In genomic region chr2:184560603-184561002, GRCh38 we compare ENCODE assay signal across 21 cellular contexts. TPM values are rescaled to one million over a fixed set of nuclear protein-coding genes. Genes with fewer than 3 reads are reported as not detected.
"Had no signal": no experiment of that assay in that cellular context is flagged by ENCODE, and none has a peak within 500 bp of the region (broad histone marks: within the 10 kb centered on the region; RNA-seq: fewer than 3 reads in every experiment).

No MANE protein-coding gene starts in this region.

- H3K27ac ChIP-seq: dorsolateral prefrontal cortex, hepatocyte, neutrophil, suprapubic skin, thyroid gland, uterus had no signal

- ATAC-seq: left colon; naive thymus-derived CD4-positive, alpha-beta T cell; stimulated activated naive CD8-positive, alpha-beta T cell treated with anti-CD3 and anti-CD28 coated beads, Interleukin-15, Interleukin-2, amounts not matched to agents 100 U/mL and 50 U/mL, for 24 hours had no signal

- H3K4me1 ChIP-seq: suprapubic skin, thyroid gland, uterus had no signal

- H3K4me3 ChIP-seq: dorsolateral prefrontal cortex, hepatocyte, suprapubic skin, thyroid gland, uterus had no signal

- H2AFZ ChIP-seq: hepatocyte had no signal

- H3K79me2 ChIP-seq: hepatocyte had no signal

- H3K9me3 ChIP-seq: neutrophil, suprapubic skin, thyroid gland, uterus had no signal

- H3K4me2 ChIP-seq: hepatocyte had no signal

- FAIRE-seq: small intestine had no signal

- H3K36me3 ChIP-seq: neutrophil, suprapubic skin, thyroid gland, uterus had no signal

- DNase-seq: cortex of kidney; dorsolateral prefrontal cortex; effector CD8-positive, alpha-beta T cell; foreskin melanocyte; head of caudate nucleus; left colon; mesendoderm; naive thymus-derived CD4-positive, alpha-beta T cell; nephron progenitor cell; small intestine; stimulated activated CD4-positive, alpha-beta T cell treated with anti-CD3 and anti-CD28 coated beads, Interleukin-2, amount 100 ng/mL, for 48 hours; stimulated activated naive CD8-positive, alpha-beta T cell treated with anti-CD3 and anti-CD28 coated beads, Interleukin-15, Interleukin-2, amounts not matched to agents 100 U/mL and 50 U/mL, for 24 hours; thyroid gland; uterus had no signal

- H3K27me3 ChIP-seq: hepatocyte, neutrophil, suprapubic skin, thyroid gland, uterus had no signal

RNA-seq across cellular contexts. Expression of gene ZNF804A, which starts 37.7 kb away (rescaled TPM):
- total RNA-seq: kidney epithelial cell, lung microvascular endothelial cell, osteocyte, pulmonary artery endothelial cell had no signal
- polyA plus RNA-seq: naive thymus-derived CD4-positive, alpha-beta T cell had no signal
